In genomic region chr11:208917-209260, GRCh38 we compare ENCODE assay signal across 8 cellular contexts. TPM values are rescaled to one million over a fixed set of nuclear protein-coding genes. Genes with fewer than 3 reads are reported as not detected.
DNase-seq lines count a peak whose midpoint lies in the region; ATAC-seq, FAIRE-seq and TF ChIP-seq lines count a peak whose summit lies in the region.

No MANE protein-coding gene starts in this region.

- H2AFZ ChIP-seq in OCI-LY1 (ENCODE audit: low read length) (no peak overlapping the region), neural cell (ENCODE audit: low read depth, low read length) (peak overlapping the region; percentile 14)

- no peaks in the 10 kb centered on the region for H3K9me3 ChIP-seq in CD8-positive, alpha-beta T cell (ENCODE audit: low read length)
- H3K9me3 ChIP-seq in OCI-LY1 (ENCODE audit: low read length) (no peaks in the 10 kb centered on the region), endocrine pancreas (ENCODE audit: control insufficient read depth, low read length) (no peaks in the 10 kb centered on the region), neural cell (ENCODE audit: low read length) (no peaks in the 10 kb centered on the region)

- no peak for TF ChIP-seq CTCF in CD8-positive, alpha-beta T cell (IDR thresholded peaks at IDR 0.05)
- TF ChIP-seq CTCF in OCI-LY1 (IDR thresholded peaks at IDR 0.05; ENCODE audit: low read length) (no peak), neural cell (IDR thresholded peaks at IDR 0.05; ENCODE audit: poor library complexity, severe bottlenecking) (no peak)

- CTCF ChIA-PET in CD8-positive, alpha-beta T cell (lab: Charles Lee), result interaction anchor here (1.0 to 2.4 kb wide), 3 partner anchors 13 to 42 kb away, joined by 3 to 10 read pairs (median 3); partner anchors contain the start of gene PSMD13

- H3K9ac ChIP-seq in OCI-LY1 (ENCODE audit: low read length) (peak overlapping the region; percentile 79), endocrine pancreas (ENCODE audit: control insufficient read depth, insufficient read depth, low read length) (peak overlapping the region; percentile 87), neural cell (ENCODE audit: low read length) (peak overlapping the region; percentile 98)

- peak overlapping the region; percentile 97 for H3K27ac ChIP-seq in CD8-positive, alpha-beta T cell (ENCODE audit: low read depth, low read length)
- H3K27ac ChIP-seq in OCI-LY1 (ENCODE audit: low read depth, low read length, poor library complexity, severe bottlenecking) (peak overlapping the region; percentile 27), neural cell (ENCODE audit: low read length) (peak overlapping the region; percentile 96)

- DNase-seq in CD8-positive, alpha-beta T cell, result no peak
- DNase-seq in NCI-H1694 (lab: John Stamatoyannopoulos, UW) (no peak), occipital lobe (lab: John Stamatoyannopoulos, UW) (no peak), H54 (ENCODE audit: insufficient read length, low spot score) (no peak)
- no peak for DNase-seq in stimulated activated CD4-positive, alpha-beta T cell treated with anti-CD3 and anti-CD28 coated beads, Interleukin-2, amount 100 ng/mL, for 24 hours

- intact Hi-C loops in CD8-positive, alpha-beta T cell (cut with DNase I, micrococcal nuclease), result loop anchor here (2.0 to 5.0 kb wide), 8 partner anchors 58 to 718 kb away; partner anchors contain the start of genes PIDD1 (in 2 of the 2), RPLP2 (in 2 of the 2), AP2A2 (in 1 of the 2) and DEAF1 (in 1 of the 2)

- no peak for TF ChIP-seq RAD21 in neural cell (conservative IDR thresholded peaks at IDR 0.05)

- peak overlapping the region; percentile 68 for H3K4me2 ChIP-seq in OCI-LY1 (ENCODE audit: low read length)
- H3K4me2 ChIP-seq in neural cell (ENCODE audit: low read length), result peak overlapping the region; percentile 65

- H3K79me2 ChIP-seq in OCI-LY1 (ENCODE audit: insufficient read depth, low read length), result no peaks in the 10 kb centered on the region
- H3K79me2 ChIP-seq in neural cell (replicated peaks; ENCODE audit: insufficient read depth, low read length), result peaks cover 30% of the 10 kb centered on the region

- H3K4me3 ChIP-seq in CD8-positive, alpha-beta T cell (ENCODE audit: low read depth, low read length), result peak overlapping the region; percentile 89
- H3K4me3 ChIP-seq in OCI-LY1 (ENCODE audit: low read depth, low read length, poor library complexity, severe bottlenecking), result peak overlapping the region; percentile 70
- no peak overlapping the region for H3K4me3 ChIP-seq in endocrine pancreas (ENCODE audit: control insufficient read depth, insufficient read depth, low read length)
- H3K4me3 ChIP-seq in neural cell (ENCODE audit: low read length), result peak overlapping the region; percentile 97

- peak overlapping the region; percentile 99 for H3K4me3 Mint-ChIP-seq in CD8-positive, alpha-beta T cell

- peak overlapping the region; percentile 100 for H3K27ac Mint-ChIP-seq in CD8-positive, alpha-beta T cell

- H4K20me1 ChIP-seq in OCI-LY1 (ENCODE audit: insufficient read depth, low read length) (no peaks in the 10 kb centered on the region), neural cell (ENCODE audit: insufficient read depth) (peaks cover 3% of the 10 kb centered on the region)

- TF ChIP-seq POLR2A in H54 (IDR thresholded peaks at IDR 0.05; ENCODE audit: low read depth, low read length), result no peak

- peak; percentile 8 for ATAC-seq in CD8-positive, alpha-beta T cell

- peaks cover 41% of the 10 kb centered on the region for H3K4me1 ChIP-seq in CD8-positive, alpha-beta T cell (ENCODE audit: insufficient read depth, low read length)
- peaks cover 26% of the 10 kb centered on the region for H3K4me1 ChIP-seq in OCI-LY1 (ENCODE audit: insufficient read depth, low read length, severe bottlenecking)
- H3K4me1 ChIP-seq in endocrine pancreas (ENCODE audit: control insufficient read depth, insufficient read depth, low read length), result no peaks in the 10 kb centered on the region

- H3K27me3 ChIP-seq in CD8-positive, alpha-beta T cell (ENCODE audit: insufficient read depth, low read length), result no peaks in the 10 kb centered on the region
- H3K27me3 ChIP-seq in OCI-LY1 (ENCODE audit: insufficient read depth, low read length) (no peaks in the 10 kb centered on the region), endocrine pancreas (ENCODE audit: control insufficient read depth, insufficient read depth, low read length) (no peaks in the 10 kb centered on the region), neural cell (ENCODE audit: insufficient read depth, low read depth, low read length) (no peaks in the 10 kb centered on the region)

- no peaks in the 10 kb centered on the region for H3K9me3 Mint-ChIP-seq in CD8-positive, alpha-beta T cell

- H3K36me3 ChIP-seq in CD8-positive, alpha-beta T cell (ENCODE audit: insufficient read depth, low read length), result peaks cover 60% of the 10 kb centered on the region
- H3K36me3 ChIP-seq in OCI-LY1 (ENCODE audit: insufficient read depth, low read length) (peaks cover 61% of the 10 kb centered on the region), endocrine pancreas (ENCODE audit: control insufficient read depth, insufficient read depth, low read length) (peaks cover 5% of the 10 kb centered on the region), neural cell (ENCODE audit: insufficient read depth, low read length) (no peaks in the 10 kb centered on the region)

- H3F3A ChIP-seq in OCI-LY1 (ENCODE audit: insufficient read depth, low read length) (no peaks in the 10 kb centered on the region), neural cell (ENCODE audit: insufficient read depth, low read length, poor library complexity, severe bottlenecking) (no peaks in the 10 kb centered on the region)

- no peaks in the 10 kb centered on the region for H3K27me3 Mint-ChIP-seq in CD8-positive, alpha-beta T cell (ENCODE audit: low read depth)

- H3K9me2 ChIP-seq in OCI-LY1 (ENCODE audit: low read depth, low read length) (no peaks in the 10 kb centered on the region), neural cell (ENCODE audit: insufficient read depth, low read length) (no peaks in the 10 kb centered on the region)

- H3K4me1 Mint-ChIP-seq in CD8-positive, alpha-beta T cell (ENCODE audit: low read depth), result peaks cover 44% of the 10 kb centered on the region

- no peak for FAIRE-seq in H54 (lab: Jason Lieb, UNC)

- peaks cover 76% of the 10 kb centered on the region for H3K36me3 Mint-ChIP-seq in CD8-positive, alpha-beta T cell

- POLR2A ChIA-PET in CD8-positive, alpha-beta T cell (lab: Charles Lee), result interaction anchor here (1.9 to 4.4 kb wide), 5 partner anchors 27 to 239 kb away, joined by 4 to 37 read pairs (median 18); partner anchors contain the start of genes NLRP6, PSMD13 and SIRT3

- TF ChIP-seq EP300 in neural cell (conservative IDR thresholded peaks at IDR 0.05; ENCODE audit: poor library complexity, severe bottlenecking), result no peak

TF ChIP-seq in neural cell, 6 proteins besides CTCF, POLR2A, EP300 and RAD21:
- TF ChIP-seq MXI1 (conservative IDR thresholded peaks at IDR 0.05; ENCODE audit: poor library complexity, severe bottlenecking) (no peak), REST (IDR thresholded peaks at IDR 0.05; ENCODE audit: borderline replicate concordance) (no peak)

RNA-seq across cellular contexts. Expression of gene RIC8A, which starts 1.4 kb away (rescaled TPM):
- 100 to 1,000 TPM; 165 to 176 TPM for total RNA-seq in CD8-positive, alpha-beta T cell
- 128 and 152 TPM in 2 replicates for polyA plus RNA-seq in neural cell
- polyA minus RNA-seq in neural cell, result 66.2 and 82.0 TPM in 2 replicates
- total RNA-seq in occipital lobe, result 91.7 TPM

RNA-seq across cellular contexts. Expression of gene BET1L, which starts 1.7 kb away (rescaled TPM):
- 10 to 100 TPM; 58.0 to 60.9 TPM for total RNA-seq in CD8-positive, alpha-beta T cell
- polyA plus RNA-seq in neural cell, result 6.7 and 7.6 TPM in 2 replicates
- 7.8 and 9.8 TPM in 2 replicates for polyA minus RNA-seq in neural cell
- total RNA-seq in occipital lobe, result 5.3 TPM

RNA-seq across cellular contexts. Expression of gene SCGB1C1, which starts 16.0 kb away (rescaled TPM):
- total RNA-seq in CD8-positive, alpha-beta T cell, result not detected
- polyA plus RNA-seq in neural cell, result not detected in 2 replicates
- polyA minus RNA-seq in neural cell, result not detected in 2 replicates
- not detected for total RNA-seq in occipital lobe

RNA-seq across cellular contexts. Expression of gene SIRT3, which starts 27.3 kb away (rescaled TPM):
- total RNA-seq in CD8-positive, alpha-beta T cell, result 10 to 100 TPM; 12.9 to 14.7 TPM
- polyA plus RNA-seq in neural cell, result 32.9 and 38.8 TPM in 2 replicates
- polyA minus RNA-seq in neural cell, result 13.3 and 15.3 TPM in 2 replicates
- total RNA-seq in occipital lobe, result 11.1 TPM

RNA-seq across cellular contexts. Expression of gene PSMD13, which starts 27.9 kb away (rescaled TPM):
- total RNA-seq in CD8-positive, alpha-beta T cell, result 10 to 100 TPM; 74.3 to 82.8 TPM
- 174 and 183 TPM in 2 replicates for polyA plus RNA-seq in neural cell
- polyA minus RNA-seq in neural cell, result 88.4 and 105 TPM in 2 replicates
- total RNA-seq in occipital lobe, result 80.3 TPM

Comparison
In these comparisons a context has a peak if more than half of its experiments do, and no peak if none do; other contexts are left out.
1. H3K27ac ChIP-seq: peak in every context shown above with its lines; median percentile 97 in CD8-positive, alpha-beta T cell; 96 in neural cell; 27 in OCI-LY1.